1 cellular context compared by ENCODE assay signal in the genomic region with DNA sequence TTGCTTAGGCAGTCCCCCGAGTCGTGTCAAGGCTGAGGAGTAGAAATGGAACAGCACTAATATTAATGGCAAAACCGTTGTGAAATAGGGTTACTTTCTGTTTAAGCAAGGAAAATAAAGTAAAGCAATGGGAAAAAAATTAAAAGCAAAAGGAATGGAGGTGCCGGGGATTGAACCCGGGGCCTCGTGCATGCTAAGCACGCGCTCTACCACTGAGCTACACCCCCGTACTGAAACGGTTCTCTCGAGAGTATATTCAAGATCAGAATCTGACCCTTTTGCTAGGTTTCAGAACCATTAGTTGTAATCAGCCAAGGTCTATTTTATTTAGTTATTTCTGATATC.
TF ChIP-seq lines count a peak whose summit lies in the region.

No MANE protein-coding gene starts in this region.

TF ChIP-seq in HepG2, 621 proteins besides CTCF, POLR2A, EP300 and RAD21 (continued from another document and continues in another):
- TF ChIP-seq PHF21A (CRISPR knock-in tag; IDR thresholded peaks at IDR 0.05) (peak; percentile 66; the same call in 1 of the 2 replicates), ATAD3A (CRISPR knock-in tag; IDR thresholded peaks at IDR 0.05) (no peak), TMF1 (CRISPR knock-in tag; IDR thresholded peaks at IDR 0.05; ENCODE audit: low read depth) (no peak), TGIF2 (CRISPR knock-in tag; IDR thresholded peaks at IDR 0.05) (no peak), ZNF468 (CRISPR knock-in tag; IDR thresholded peaks at IDR 0.05) (0 out of 2 replicates have a peak, but pooled peaks have one; percentile 30), KMT2A (CRISPR knock-in tag; IDR thresholded peaks at IDR 0.05) (no peak), NFE2 (CRISPR knock-in tag; IDR thresholded peaks at IDR 0.05) (0 out of 2 replicates have a peak, but pooled peaks have one; percentile 15), TOE1 (CRISPR knock-in tag; IDR thresholded peaks at IDR 0.05) (0 out of 2 replicates have a peak, but pooled peaks have one; percentile 58), CAMTA2 (CRISPR knock-in tag; IDR thresholded peaks at IDR 0.05; ENCODE audit: borderline replicate concordance) (no peak), GFI1 (CRISPR knock-in tag; IDR thresholded peaks at IDR 0.05; ENCODE audit: borderline replicate concordance) (no peak), MXI1 (IDR thresholded peaks at IDR 0.05; ENCODE audit: borderline replicate concordance, low read depth, low read length) (no peak), ZNF773 (CRISPR knock-in tag; IDR thresholded peaks at IDR 0.05; ENCODE audit: borderline replicate concordance) (no peak), EZH2 (conservative IDR thresholded peaks at IDR 0.05; ENCODE audit: low read depth, low read length) (no peak), ZSCAN21 (CRISPR knock-in tag; IDR thresholded peaks at IDR 0.05; ENCODE audit: borderline replicate concordance) (no peak), ZFP36 (IDR thresholded peaks at IDR 0.05; ENCODE audit: borderline replicate concordance, low read depth, low read length, partially characterized antibody) (no peak), AGO2 (optimal IDR thresholded peaks at IDR 0.05; ENCODE audit: low read depth, low read length) (no peak), CEBPG (CRISPR knock-in tag; IDR thresholded peaks at IDR 0.05) (no peak), ASH2L (IDR thresholded peaks at IDR 0.05; ENCODE audit: insufficient read length, low read depth, low read length) (no peak), ZNF792 (CRISPR knock-in tag; IDR thresholded peaks at IDR 0.05) (0 out of 2 replicates have a peak, but pooled peaks have one; percentile 6), ZNF75D (CRISPR knock-in tag; IDR thresholded peaks at IDR 0.05; ENCODE audit: borderline replicate concordance) (no peak), RAD51 (IDR thresholded peaks at IDR 0.05; ENCODE audit: borderline replicate concordance) (no peak), ZNF772 (CRISPR knock-in tag; IDR thresholded peaks at IDR 0.05) (no peak), CENPT (CRISPR knock-in tag; IDR thresholded peaks at IDR 0.05; ENCODE audit: low read depth) (no peak), DMAP1 (CRISPR knock-in tag; IDR thresholded peaks at IDR 0.05) (no peak), KLF12 (CRISPR knock-in tag; IDR thresholded peaks at IDR 0.05; ENCODE audit: borderline replicate concordance) (no peak), ZNF333 (CRISPR knock-in tag; IDR thresholded peaks at IDR 0.05; ENCODE audit: borderline replicate concordance) (no peak), NFKBIZ (CRISPR knock-in tag; IDR thresholded peaks at IDR 0.05) (no peak), ZSCAN29 (CRISPR knock-in tag; conservative IDR thresholded peaks at IDR 0.05) (no peak), IKZF4 (CRISPR knock-in tag; IDR thresholded peaks at IDR 0.05; ENCODE audit: borderline replicate concordance, low read depth, not compliant biosample characterization) (no peak), SIX4 (CRISPR knock-in tag; IDR thresholded peaks at IDR 0.05) (no peak), CHCHD3 (CRISPR knock-in tag; IDR thresholded peaks at IDR 0.05) (no peak), ZNF432 (CRISPR knock-in tag; IDR thresholded peaks at IDR 0.05; ENCODE audit: borderline replicate concordance) (no peak), ZNF326 (CRISPR knock-in tag; IDR thresholded peaks at IDR 0.05; ENCODE audit: borderline replicate concordance) (no peak), ZNF841 (CRISPR knock-in tag; IDR thresholded peaks at IDR 0.05; ENCODE audit: borderline replicate concordance) (no peak), CBX5 (CRISPR knock-in tag; IDR thresholded peaks at IDR 0.05; ENCODE audit: borderline replicate concordance) (no peak), ZNF788 (CRISPR knock-in tag; IDR thresholded peaks at IDR 0.05; ENCODE audit: borderline replicate concordance) (no peak), PPARG (CRISPR knock-in tag; conservative IDR thresholded peaks at IDR 0.05) (no peak), FOXP1 (IDR thresholded peaks at IDR 0.05) (no peak), FOXP1 (CRISPR knock-in tag; IDR thresholded peaks at IDR 0.05) (no peak), ZNF317 (CRISPR knock-in tag; IDR thresholded peaks at IDR 0.05) (no peak), HNRNPH1 (optimal IDR thresholded peaks at IDR 0.05; ENCODE audit: low read depth, low read length) (no peak), ZNF160 (CRISPR knock-in tag; IDR thresholded peaks at IDR 0.05) (no peak), POLR2G (IDR thresholded peaks at IDR 0.05; ENCODE audit: low read depth, low read length) (no peak), HNRNPK (IDR thresholded peaks at IDR 0.05; ENCODE audit: low read depth, low read length, poor library complexity, severe bottlenecking) (no peak), MZF1 (CRISPR knock-in tag; IDR thresholded peaks at IDR 0.05; ENCODE audit: borderline replicate concordance) (no peak), KLF6 (CRISPR knock-in tag; IDR thresholded peaks at IDR 0.05) (0 out of 2 replicates have a peak, but pooled peaks have one; percentile 6), ZSCAN9 (CRISPR knock-in tag; IDR thresholded peaks at IDR 0.05; ENCODE audit: borderline replicate concordance) (peak; percentile 23; the same call in 1 of the 2 replicates)
- TF ChIP-seq, protein P1, sequence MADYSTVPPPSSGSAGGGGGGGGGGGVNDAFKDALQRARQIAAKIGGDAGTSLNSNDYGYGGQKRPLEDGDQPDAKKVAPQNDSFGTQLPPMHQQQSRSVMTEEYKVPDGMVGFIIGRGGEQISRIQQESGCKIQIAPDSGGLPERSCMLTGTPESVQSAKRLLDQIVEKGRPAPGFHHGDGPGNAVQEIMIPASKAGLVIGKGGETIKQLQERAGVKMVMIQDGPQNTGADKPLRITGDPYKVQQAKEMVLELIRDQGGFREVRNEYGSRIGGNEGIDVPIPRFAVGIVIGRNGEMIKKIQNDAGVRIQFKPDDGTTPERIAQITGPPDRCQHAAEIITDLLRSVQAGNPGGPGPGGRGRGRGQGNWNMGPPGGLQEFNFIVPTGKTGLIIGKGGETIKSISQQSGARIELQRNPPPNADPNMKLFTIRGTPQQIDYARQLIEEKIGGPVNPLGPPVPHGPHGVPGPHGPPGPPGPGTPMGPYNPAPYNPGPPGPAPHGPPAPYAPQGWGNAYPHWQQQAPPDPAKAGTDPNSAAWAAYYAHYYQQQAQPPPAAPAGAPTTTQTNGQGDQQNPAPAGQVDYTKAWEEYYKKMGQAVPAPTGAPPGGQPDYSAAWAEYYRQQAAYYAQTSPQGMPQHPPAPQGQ (CRISPR knock-in tag; IDR thresholded peaks at IDR 0.05; ENCODE audit: borderline replicate concordance): no peak
- TF ChIP-seq, protein P2, sequence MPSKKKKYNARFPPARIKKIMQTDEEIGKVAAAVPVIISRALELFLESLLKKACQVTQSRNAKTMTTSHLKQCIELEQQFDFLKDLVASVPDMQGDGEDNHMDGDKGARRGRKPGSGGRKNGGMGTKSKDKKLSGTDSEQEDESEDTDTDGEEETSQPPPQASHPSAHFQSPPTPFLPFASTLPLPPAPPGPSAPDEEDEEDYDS (CRISPR knock-in tag; IDR thresholded peaks at IDR 0.05): no peak
- TF ChIP-seq, protein P3, sequence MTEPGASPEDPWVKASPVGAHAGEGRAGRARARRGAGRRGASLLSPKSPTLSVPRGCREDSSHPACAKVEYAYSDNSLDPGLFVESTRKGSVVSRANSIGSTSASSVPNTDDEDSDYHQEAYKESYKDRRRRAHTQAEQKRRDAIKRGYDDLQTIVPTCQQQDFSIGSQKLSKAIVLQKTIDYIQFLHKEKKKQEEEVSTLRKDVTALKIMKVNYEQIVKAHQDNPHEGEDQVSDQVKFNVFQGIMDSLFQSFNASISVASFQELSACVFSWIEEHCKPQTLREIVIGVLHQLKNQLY (CRISPR knock-in tag; IDR thresholded peaks at IDR 0.05): no peak
- TF ChIP-seq, protein P4, sequence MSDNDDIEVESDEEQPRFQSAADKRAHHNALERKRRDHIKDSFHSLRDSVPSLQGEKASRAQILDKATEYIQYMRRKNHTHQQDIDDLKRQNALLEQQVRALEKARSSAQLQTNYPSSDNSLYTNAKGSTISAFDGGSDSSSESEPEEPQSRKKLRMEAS (IDR thresholded peaks at IDR 0.05): peak; percentile 59; the same call in 1 of the 2 replicates
- TF ChIP-seq, protein P5, sequence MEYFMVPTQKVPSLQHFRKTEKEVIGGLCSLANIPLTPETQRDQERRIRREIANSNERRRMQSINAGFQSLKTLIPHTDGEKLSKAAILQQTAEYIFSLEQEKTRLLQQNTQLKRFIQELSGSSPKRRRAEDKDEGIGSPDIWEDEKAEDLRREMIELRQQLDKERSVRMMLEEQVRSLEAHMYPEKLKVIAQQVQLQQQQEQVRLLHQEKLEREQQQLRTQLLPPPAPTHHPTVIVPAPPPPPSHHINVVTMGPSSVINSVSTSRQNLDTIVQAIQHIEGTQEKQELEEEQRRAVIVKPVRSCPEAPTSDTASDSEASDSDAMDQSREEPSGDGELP (IDR thresholded peaks at IDR 0.05; ENCODE audit: borderline replicate concordance, low read depth): no peak
- TF ChIP-seq, protein P6, sequence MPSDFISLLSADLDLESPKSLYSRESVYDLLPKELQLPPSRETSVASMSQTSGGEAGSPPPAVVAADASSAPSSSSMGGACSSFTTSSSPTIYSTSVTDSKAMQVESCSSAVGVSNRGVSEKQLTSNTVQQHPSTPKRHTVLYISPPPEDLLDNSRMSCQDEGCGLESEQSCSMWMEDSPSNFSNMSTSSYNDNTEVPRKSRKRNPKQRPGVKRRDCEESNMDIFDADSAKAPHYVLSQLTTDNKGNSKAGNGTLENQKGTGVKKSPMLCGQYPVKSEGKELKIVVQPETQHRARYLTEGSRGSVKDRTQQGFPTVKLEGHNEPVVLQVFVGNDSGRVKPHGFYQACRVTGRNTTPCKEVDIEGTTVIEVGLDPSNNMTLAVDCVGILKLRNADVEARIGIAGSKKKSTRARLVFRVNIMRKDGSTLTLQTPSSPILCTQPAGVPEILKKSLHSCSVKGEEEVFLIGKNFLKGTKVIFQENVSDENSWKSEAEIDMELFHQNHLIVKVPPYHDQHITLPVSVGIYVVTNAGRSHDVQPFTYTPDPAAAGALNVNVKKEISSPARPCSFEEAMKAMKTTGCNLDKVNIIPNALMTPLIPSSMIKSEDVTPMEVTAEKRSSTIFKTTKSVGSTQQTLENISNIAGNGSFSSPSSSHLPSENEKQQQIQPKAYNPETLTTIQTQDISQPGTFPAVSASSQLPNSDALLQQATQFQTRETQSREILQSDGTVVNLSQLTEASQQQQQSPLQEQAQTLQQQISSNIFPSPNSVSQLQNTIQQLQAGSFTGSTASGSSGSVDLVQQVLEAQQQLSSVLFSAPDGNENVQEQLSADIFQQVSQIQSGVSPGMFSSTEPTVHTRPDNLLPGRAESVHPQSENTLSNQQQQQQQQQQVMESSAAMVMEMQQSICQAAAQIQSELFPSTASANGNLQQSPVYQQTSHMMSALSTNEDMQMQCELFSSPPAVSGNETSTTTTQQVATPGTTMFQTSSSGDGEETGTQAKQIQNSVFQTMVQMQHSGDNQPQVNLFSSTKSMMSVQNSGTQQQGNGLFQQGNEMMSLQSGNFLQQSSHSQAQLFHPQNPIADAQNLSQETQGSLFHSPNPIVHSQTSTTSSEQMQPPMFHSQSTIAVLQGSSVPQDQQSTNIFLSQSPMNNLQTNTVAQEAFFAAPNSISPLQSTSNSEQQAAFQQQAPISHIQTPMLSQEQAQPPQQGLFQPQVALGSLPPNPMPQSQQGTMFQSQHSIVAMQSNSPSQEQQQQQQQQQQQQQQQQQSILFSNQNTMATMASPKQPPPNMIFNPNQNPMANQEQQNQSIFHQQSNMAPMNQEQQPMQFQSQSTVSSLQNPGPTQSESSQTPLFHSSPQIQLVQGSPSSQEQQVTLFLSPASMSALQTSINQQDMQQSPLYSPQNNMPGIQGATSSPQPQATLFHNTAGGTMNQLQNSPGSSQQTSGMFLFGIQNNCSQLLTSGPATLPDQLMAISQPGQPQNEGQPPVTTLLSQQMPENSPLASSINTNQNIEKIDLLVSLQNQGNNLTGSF (CRISPR knock-in tag; IDR thresholded peaks at IDR 0.05): no peak
- TF ChIP-seq, protein P7, sequence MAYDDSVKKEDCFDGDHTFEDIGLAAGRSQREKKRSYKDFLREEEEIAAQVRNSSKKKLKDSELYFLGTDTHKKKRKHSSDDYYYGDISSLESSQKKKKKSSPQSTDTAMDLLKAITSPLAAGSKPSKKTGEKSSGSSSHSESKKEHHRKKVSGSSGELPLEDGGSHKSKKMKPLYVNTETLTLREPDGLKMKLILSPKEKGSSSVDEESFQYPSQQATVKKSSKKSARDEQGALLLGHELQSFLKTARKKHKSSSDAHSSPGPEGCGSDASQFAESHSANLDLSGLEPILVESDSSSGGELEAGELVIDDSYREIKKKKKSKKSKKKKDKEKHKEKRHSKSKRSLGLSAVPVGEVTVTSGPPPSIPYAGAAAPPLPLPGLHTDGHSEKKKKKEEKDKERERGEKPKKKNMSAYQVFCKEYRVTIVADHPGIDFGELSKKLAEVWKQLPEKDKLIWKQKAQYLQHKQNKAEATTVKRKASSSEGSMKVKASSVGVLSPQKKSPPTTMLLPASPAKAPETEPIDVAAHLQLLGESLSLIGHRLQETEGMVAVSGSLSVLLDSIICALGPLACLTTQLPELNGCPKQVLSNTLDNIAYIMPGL (CRISPR knock-in tag; IDR thresholded peaks at IDR 0.05; ENCODE audit: borderline replicate concordance in 1 of 2, low read depth in 1 of 2): no peak; a peak in 1 of 4 replicates
- TF ChIP-seq, protein P8, sequence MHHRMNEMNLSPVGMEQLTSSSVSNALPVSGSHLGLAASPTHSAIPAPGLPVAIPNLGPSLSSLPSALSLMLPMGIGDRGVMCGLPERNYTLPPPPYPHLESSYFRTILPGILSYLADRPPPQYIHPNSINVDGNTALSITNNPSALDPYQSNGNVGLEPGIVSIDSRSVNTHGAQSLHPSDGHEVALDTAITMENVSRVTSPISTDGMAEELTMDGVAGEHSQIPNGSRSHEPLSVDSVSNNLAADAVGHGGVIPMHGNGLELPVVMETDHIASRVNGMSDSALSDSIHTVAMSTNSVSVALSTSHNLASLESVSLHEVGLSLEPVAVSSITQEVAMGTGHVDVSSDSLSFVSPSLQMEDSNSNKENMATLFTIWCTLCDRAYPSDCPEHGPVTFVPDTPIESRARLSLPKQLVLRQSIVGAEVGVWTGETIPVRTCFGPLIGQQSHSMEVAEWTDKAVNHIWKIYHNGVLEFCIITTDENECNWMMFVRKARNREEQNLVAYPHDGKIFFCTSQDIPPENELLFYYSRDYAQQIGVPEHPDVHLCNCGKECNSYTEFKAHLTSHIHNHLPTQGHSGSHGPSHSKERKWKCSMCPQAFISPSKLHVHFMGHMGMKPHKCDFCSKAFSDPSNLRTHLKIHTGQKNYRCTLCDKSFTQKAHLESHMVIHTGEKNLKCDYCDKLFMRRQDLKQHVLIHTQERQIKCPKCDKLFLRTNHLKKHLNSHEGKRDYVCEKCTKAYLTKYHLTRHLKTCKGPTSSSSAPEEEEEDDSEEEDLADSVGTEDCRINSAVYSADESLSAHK (CRISPR knock-in tag; IDR thresholded peaks at IDR 0.05; ENCODE audit: borderline replicate concordance): no peak
